ENCODE assay signal across 8 cellular contexts in the genomic region with DNA sequence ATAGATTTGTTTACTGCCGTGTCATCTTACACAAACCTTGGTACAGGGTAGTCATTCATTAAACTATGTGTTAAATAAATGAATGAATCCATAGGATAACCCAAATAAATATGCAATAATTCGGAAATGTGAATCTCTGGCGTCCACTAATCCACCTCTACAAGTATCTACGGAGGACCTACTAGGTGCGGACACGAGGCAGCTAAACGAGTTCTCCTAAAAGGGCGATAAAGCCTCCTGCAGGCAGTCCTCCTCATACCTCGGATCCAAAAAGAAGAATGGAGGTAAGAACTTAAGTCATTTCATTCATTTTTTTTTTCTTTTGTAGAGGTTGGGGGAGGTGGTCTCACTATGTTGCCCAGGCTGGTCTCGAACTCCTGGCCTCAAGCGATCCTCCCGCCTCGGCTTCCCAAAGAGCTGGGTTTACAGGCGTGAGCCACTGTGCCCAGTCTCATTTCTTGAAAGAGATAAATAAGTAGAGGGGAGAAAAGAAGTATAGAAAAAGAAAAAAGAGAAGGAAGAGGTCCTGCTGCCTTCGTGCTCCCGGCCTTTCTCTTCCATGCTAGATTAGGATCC. TPM values are rescaled to one million over a fixed set of nuclear protein-coding genes. Genes with fewer than 3 reads are reported as not detected.
A peak's percentile ranks its signal among the peaks of the same experiment; 100 is the strongest.
DNase-seq lines count a peak whose midpoint lies in the region; ATAC-seq and TF ChIP-seq lines count a peak whose summit lies in the region.

No MANE protein-coding gene starts in this region.

- H3K4me2 ChIP-seq in neural cell (ENCODE audit: low read length): peak overlapping the region; percentile 50

- intact Hi-C loops in CD4-positive, alpha-beta T cell (cut with DNase I, micrococcal nuclease): loop anchor here in 1 of 2 experiments (5.0 kb wide), 1 partner anchor 392 kb away; a partner anchor contains a TSS
- intact Hi-C loops in dorsolateral prefrontal cortex (cut with DNase I): loop anchor here (5.0 kb wide), 2 partner anchors 42 to 202 kb away; a partner anchor contains a TSS

- no peaks in the 10 kb centered on the region for H3F3A ChIP-seq in neural cell (ENCODE audit: insufficient read depth, low read length, poor library complexity, severe bottlenecking)

- H4K20me1 ChIP-seq in neural cell (ENCODE audit: insufficient read depth): no peaks in the 10 kb centered on the region

- no peak for DNase-seq in CD4-positive, alpha-beta T cell
- DNase-seq in dorsolateral prefrontal cortex: peak in 1 of 10 donors; percentile 14
- no peak for DNase-seq in NCI-H2196 treated with DMSO at 0.1 percent for 48 hours (lab: John Stamatoyannopoulos, UW; ENCODE audit: unreplicated experiment)
- DNase-seq in GM03348 (ENCODE audit: low spot score): no peak

- peak overlapping the region; percentile 73 for H3K27ac ChIP-seq in CD4-positive, alpha-beta T cell (ENCODE audit: low read depth, low read length)
- H3K27ac ChIP-seq in KOPT-K1 (ENCODE audit: low read depth, low read length, poor library complexity, severe bottlenecking) (peak overlapping the region; percentile 82), dorsolateral prefrontal cortex (peak overlapping the region in 52 of 59 donors; percentile 63 to 100 (median 97)), neural cell (ENCODE audit: low read length) (peak overlapping the region; percentile 92)

- TF ChIP-seq RAD21 in neural cell (conservative IDR thresholded peaks at IDR 0.05): no peak

- no peak for ATAC-seq in CD4-positive, alpha-beta T cell (ENCODE audit: poor library complexity)
- no peak for ATAC-seq in HG03354 (IDR thresholded peaks at IDR 0.05; ENCODE audit: poor library complexity, severe bottlenecking, unreplicated experiment)
- no peak for ATAC-seq in GM18861 (IDR thresholded peaks at IDR 0.05; ENCODE audit: unreplicated experiment)

- no peaks in the 10 kb centered on the region for H3K9me2 ChIP-seq in neural cell (ENCODE audit: insufficient read depth, low read length)

- no peaks in the 10 kb centered on the region for H3K27me3 ChIP-seq in CD4-positive, alpha-beta T cell (ENCODE audit: control insufficient read depth, insufficient read depth, low read length)
- H3K27me3 ChIP-seq in dorsolateral prefrontal cortex: no peaks in the 10 kb centered on the region
- no peaks in the 10 kb centered on the region for H3K27me3 ChIP-seq in neural cell (ENCODE audit: insufficient read depth, low read depth, low read length)

- POLR2A ChIA-PET in CD4-positive, alpha-beta T cell (lab: Charles Lee): interaction anchor here (0.6 to 2.9 kb wide), 5 partner anchors 11 to 122 kb away, joined by 3 to 41 read pairs (median 4); a partner anchor contains a TSS

- H3K27me3 Mint-ChIP-seq in CD4-positive, alpha-beta T cell: no peaks in the 10 kb centered on the region

- CTCF ChIA-PET in CD4-positive, alpha-beta T cell (lab: Charles Lee): interaction anchor here (1.3 kb wide), 1 partner anchor 131 kb away, joined by 5 read pairs; no protein-coding TSS in a partner anchor

- peaks cover 34% of the 10 kb centered on the region for H3K36me3 ChIP-seq in KOPT-K1 (ENCODE audit: insufficient read depth, low read length)
- peaks cover 9% of the 10 kb centered on the region for H3K36me3 ChIP-seq in neural cell (ENCODE audit: insufficient read depth, low read length)

- peak overlapping the region; percentile 98 for H3K27ac Mint-ChIP-seq in CD4-positive, alpha-beta T cell

- peak overlapping the region; percentile 84 for H3K9ac ChIP-seq in neural cell (ENCODE audit: low read length)

- H3K4me3 Mint-ChIP-seq in CD4-positive, alpha-beta T cell: peak overlapping the region; percentile 97

- peaks cover 43% of the 10 kb centered on the region for H3K36me3 Mint-ChIP-seq in CD4-positive, alpha-beta T cell (ENCODE audit: low read depth)

- H3K4me3 ChIP-seq in dorsolateral prefrontal cortex (peak overlapping the region; percentile 47 to 92 (median 78)), neural cell (ENCODE audit: low read length) (peak overlapping the region; percentile 75)

- TF ChIP-seq CTCF in CD4-positive, alpha-beta T cell (IDR thresholded peaks at IDR 0.05): no peak
- no peak for TF ChIP-seq CTCF in dorsolateral prefrontal cortex (IDR thresholded peaks at IDR 0.05 in 54 of 56, conservative IDR thresholded peaks at IDR 0.05 in 2 of 56; ENCODE audit: low read depth in 1 of 56, partially characterized antibody in 56 of 56)
- no peak for TF ChIP-seq CTCF in neural cell (IDR thresholded peaks at IDR 0.05; ENCODE audit: poor library complexity, severe bottlenecking)

- H3K4me1 Mint-ChIP-seq in CD4-positive, alpha-beta T cell (ENCODE audit: low read depth): peaks cover 36% of the 10 kb centered on the region

- no peaks in the 10 kb centered on the region for H3K9me3 ChIP-seq in CD4-positive, alpha-beta T cell (ENCODE audit: control insufficient read depth, low read length)
- H3K9me3 ChIP-seq in KOPT-K1 (ENCODE audit: insufficient read depth, low read length, poor library complexity, severe bottlenecking): no peaks in the 10 kb centered on the region
- H3K9me3 ChIP-seq in neural cell (ENCODE audit: low read length): no peaks in the 10 kb centered on the region

- H2AFZ ChIP-seq in neural cell (ENCODE audit: low read depth, low read length): peak overlapping the region; percentile 84

- no peaks in the 10 kb centered on the region for H3K9me3 Mint-ChIP-seq in CD4-positive, alpha-beta T cell

- no peak for TF ChIP-seq EP300 in neural cell (conservative IDR thresholded peaks at IDR 0.05; ENCODE audit: poor library complexity, severe bottlenecking)

- peaks cover 34% of the 10 kb centered on the region for H3K79me2 ChIP-seq in neural cell (replicated peaks; ENCODE audit: insufficient read depth, low read length)

TF ChIP-seq in neural cell, 6 proteins besides CTCF, POLR2A, EP300 and RAD21:
- TF ChIP-seq, protein P1, sequence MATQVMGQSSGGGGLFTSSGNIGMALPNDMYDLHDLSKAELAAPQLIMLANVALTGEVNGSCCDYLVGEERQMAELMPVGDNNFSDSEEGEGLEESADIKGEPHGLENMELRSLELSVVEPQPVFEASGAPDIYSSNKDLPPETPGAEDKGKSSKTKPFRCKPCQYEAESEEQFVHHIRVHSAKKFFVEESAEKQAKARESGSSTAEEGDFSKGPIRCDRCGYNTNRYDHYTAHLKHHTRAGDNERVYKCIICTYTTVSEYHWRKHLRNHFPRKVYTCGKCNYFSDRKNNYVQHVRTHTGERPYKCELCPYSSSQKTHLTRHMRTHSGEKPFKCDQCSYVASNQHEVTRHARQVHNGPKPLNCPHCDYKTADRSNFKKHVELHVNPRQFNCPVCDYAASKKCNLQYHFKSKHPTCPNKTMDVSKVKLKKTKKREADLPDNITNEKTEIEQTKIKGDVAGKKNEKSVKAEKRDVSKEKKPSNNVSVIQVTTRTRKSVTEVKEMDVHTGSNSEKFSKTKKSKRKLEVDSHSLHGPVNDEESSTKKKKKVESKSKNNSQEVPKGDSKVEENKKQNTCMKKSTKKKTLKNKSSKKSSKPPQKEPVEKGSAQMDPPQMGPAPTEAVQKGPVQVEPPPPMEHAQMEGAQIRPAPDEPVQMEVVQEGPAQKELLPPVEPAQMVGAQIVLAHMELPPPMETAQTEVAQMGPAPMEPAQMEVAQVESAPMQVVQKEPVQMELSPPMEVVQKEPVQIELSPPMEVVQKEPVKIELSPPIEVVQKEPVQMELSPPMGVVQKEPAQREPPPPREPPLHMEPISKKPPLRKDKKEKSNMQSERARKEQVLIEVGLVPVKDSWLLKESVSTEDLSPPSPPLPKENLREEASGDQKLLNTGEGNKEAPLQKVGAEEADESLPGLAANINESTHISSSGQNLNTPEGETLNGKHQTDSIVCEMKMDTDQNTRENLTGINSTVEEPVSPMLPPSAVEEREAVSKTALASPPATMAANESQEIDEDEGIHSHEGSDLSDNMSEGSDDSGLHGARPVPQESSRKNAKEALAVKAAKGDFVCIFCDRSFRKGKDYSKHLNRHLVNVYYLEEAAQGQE (IDR thresholded peaks at IDR 0.05; ENCODE audit: borderline replicate concordance): no peak
- TF ChIP-seq MXI1 (conservative IDR thresholded peaks at IDR 0.05; ENCODE audit: poor library complexity, severe bottlenecking) (no peak), POLR2AphosphoS5 (IDR thresholded peaks at IDR 0.05) (no peak), TAF1 (IDR thresholded peaks at IDR 0.05; ENCODE audit: low read depth) (no peak)
TF ChIP-seq in neural cell: peak in this region for 0.

RNA-seq across cellular contexts. Expression of a gene that starts 0.7 kb away (rescaled TPM):
- 1,000 to 10,000 TPM; 2,199 to 2,238 TPM for total RNA-seq in CD4-positive, alpha-beta T cell
- 100 to 1,000 TPM; 229 to 428 (median 332) TPM for total RNA-seq in dorsolateral prefrontal cortex
- 1,126 and 1,553 TPM in 2 replicates for polyA plus RNA-seq in neural cell
- 285 and 363 TPM in 2 replicates for polyA minus RNA-seq in neural cell

RNA-seq across cellular contexts. Expression of a gene that starts 10.7 kb away (rescaled TPM):
- total RNA-seq in CD4-positive, alpha-beta T cell: 1 to 10 TPM; 3.5 to 3.6 TPM
- total RNA-seq in dorsolateral prefrontal cortex: 10 to 100 TPM; 12.6 to 31.3 (median 22.7) TPM
- polyA plus RNA-seq in neural cell: 3.1 and 6.9 TPM in 2 replicates
- 13.1 and 17.4 TPM in 2 replicates for polyA minus RNA-seq in neural cell

Comparison
In these comparisons a context has a peak if more than half of its experiments do, and no peak if none do; other contexts are left out.
1. RNA of a gene that starts 0.7 kb away (total RNA-seq): 2,199 to 2,238 TPM in CD4-positive, alpha-beta T cell; 229 to 428 TPM in dorsolateral prefrontal cortex; every median in the first group is over 4 times any median in the second.
2. Peak in every context shown above with its lines, with median percentiles within 50 percentile points of each other: H3K27ac ChIP-seq.